8 cellular contexts compared by ENCODE assay signal in the genomic region with DNA sequence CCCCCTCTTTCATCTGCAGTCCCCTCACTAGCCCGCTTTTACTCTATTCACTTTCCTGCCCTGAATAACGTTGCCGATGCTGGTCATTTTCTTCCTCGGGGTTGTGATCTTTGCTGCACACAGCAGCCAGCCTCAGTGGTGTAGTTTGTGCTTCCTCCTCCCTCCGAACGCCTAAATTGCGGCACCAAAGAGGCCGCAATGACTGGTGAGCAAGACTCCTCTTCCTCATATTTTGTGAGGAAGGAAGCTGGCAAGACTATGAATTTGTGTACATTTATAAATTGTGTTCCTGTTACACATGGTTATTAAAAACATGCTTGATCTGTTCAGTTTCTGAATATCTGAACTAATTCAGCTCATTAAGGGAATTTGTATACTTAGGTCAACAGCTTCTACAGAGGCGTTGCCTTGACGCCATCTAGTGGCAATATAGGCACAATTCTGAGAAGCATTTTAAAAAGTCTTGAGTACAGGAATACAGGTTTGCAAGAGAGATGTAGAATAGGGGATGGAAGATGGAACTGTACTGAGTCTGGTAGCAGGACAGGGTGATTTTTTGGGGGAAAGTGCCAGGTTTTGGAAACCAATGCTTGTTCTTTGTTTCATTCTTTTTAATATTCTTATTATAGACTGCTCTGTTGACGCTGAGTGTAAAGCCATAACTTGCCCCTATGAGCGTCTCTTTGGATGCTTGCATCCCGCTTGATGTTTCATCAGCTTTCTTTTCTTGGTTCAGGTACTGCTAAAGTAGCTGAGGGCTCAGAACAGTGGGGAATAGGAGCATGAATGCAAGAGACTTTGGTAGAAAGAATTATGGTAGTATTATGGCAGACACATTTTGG. TPM values are rescaled to one million over a fixed set of nuclear protein-coding genes. Genes with fewer than 3 reads are reported as not detected.
A peak's percentile ranks its signal among the peaks of the same experiment; 100 is the strongest.
DNase-seq lines count a peak whose midpoint lies in the region; ATAC-seq and TF ChIP-seq lines count a peak whose summit lies in the region.

No MANE protein-coding gene starts in this region.

- H3K4me1 ChIP-seq in Loucy (ENCODE audit: insufficient read depth, low read length, poor library complexity, severe bottlenecking): no peaks in the 10 kb centered on the region
- no peaks in the 10 kb centered on the region for H3K4me1 ChIP-seq in effector memory CD4-positive, alpha-beta T cell (ENCODE audit: control insufficient read depth, insufficient read depth, low read length, poor library complexity, severe bottlenecking)

- ATAC-seq in activated T-cell treated with anti-CD3 and anti-CD28 coated beads, Interleukin-2, amount 50 U/mL, for 4 hours: peak; percentile 37 to 66
- ATAC-seq in GM21717 (IDR thresholded peaks at IDR 0.05; ENCODE audit: unreplicated experiment): peak; percentile 64

- no peaks in the 10 kb centered on the region for H3K4me1 Mint-ChIP-seq in activated T-cell treated with anti-CD3 and anti-CD28 coated beads, Interleukin-2, amount 50 U/mL, for 4 hours (ENCODE audit: low read depth)

- no peak overlapping the region for H3K4me3 Mint-ChIP-seq in activated T-cell treated with anti-CD3 and anti-CD28 coated beads, Interleukin-2, amount 50 U/mL, for 4 hours

- TF ChIP-seq CTCF in Loucy (conservative IDR thresholded peaks at IDR 0.05; ENCODE audit: low read length) (peak; percentile 91), RWPE1 (conservative IDR thresholded peaks at IDR 0.05; ENCODE audit: low read depth) (peak; percentile 94), coronary artery (IDR thresholded peaks at IDR 0.05) (peak; percentile 32)

- no peak overlapping the region for H2AFZ ChIP-seq in Loucy (ENCODE audit: low read length)

- no peaks in the 10 kb centered on the region for H3K9me2 ChIP-seq in Loucy (replicated peaks; ENCODE audit: low read depth, low read length)

- H3K4me3 ChIP-seq in Loucy (ENCODE audit: low read length, poor library complexity, severe bottlenecking) (no peak overlapping the region), coronary artery (no peak overlapping the region)
- H3K4me3 ChIP-seq in effector memory CD4-positive, alpha-beta T cell (ENCODE audit: insufficient read depth, low read depth, low read length, poor library complexity, severe bottlenecking): no peak overlapping the region

- no peak for DNase-seq in activated T-cell treated with anti-CD3 and anti-CD28 coated beads, Interleukin-2, amount 50 U/mL, for 4 hours
- no peak for DNase-seq in activated T-cell treated with anti-CD3 and anti-CD28 coated beads, Interleukin-2, amount 50 U/mL, for 1 hour
- peak; percentile 20 for DNase-seq in RWPE1 (ENCODE audit: low spot score)
- DNase-seq in coronary artery (ENCODE audit: low spot score): no peak
- peak; percentile 66 to 81 for DNase-seq in lung microvascular endothelial cell (ENCODE audit: low read depth in 2 of 2)
- no peak for DNase-seq in effector memory CD4-positive, alpha-beta T cell

- H3K9me3 Mint-ChIP-seq in activated T-cell treated with anti-CD3 and anti-CD28 coated beads, Interleukin-2, amount 50 U/mL, for 4 hours: no peaks in the 10 kb centered on the region

- no peaks in the 10 kb centered on the region for H3K27me3 Mint-ChIP-seq in activated T-cell treated with anti-CD3 and anti-CD28 coated beads, Interleukin-2, amount 50 U/mL, for 4 hours (ENCODE audit: low read depth)

- H3K27ac ChIP-seq in RWPE1 (no peak overlapping the region), coronary artery (no peak overlapping the region)
- no peak overlapping the region for H3K27ac ChIP-seq in effector memory CD4-positive, alpha-beta T cell (ENCODE audit: insufficient read depth, low read length, poor library complexity, severe bottlenecking)

- H3K36me3 ChIP-seq in Loucy (ENCODE audit: insufficient read depth, low read length): peaks cover 8% of the 10 kb centered on the region; the same call in 1 of the 2 replicates
- no peaks in the 10 kb centered on the region for H3K36me3 ChIP-seq in effector memory CD4-positive, alpha-beta T cell (ENCODE audit: control insufficient read depth, insufficient read depth, low read length)

- no peaks in the 10 kb centered on the region for H3K9me3 ChIP-seq in Loucy (ENCODE audit: insufficient read depth, low read depth, low read length)
- no peaks in the 10 kb centered on the region for H3K9me3 ChIP-seq in effector memory CD4-positive, alpha-beta T cell (ENCODE audit: control insufficient read depth, low read length)

- H3K4me2 ChIP-seq in Loucy (ENCODE audit: low read depth, low read length, poor library complexity, severe bottlenecking): no peak overlapping the region

- H4K20me1 ChIP-seq in Loucy (ENCODE audit: insufficient read depth, low read length, poor library complexity, severe bottlenecking): peaks cover 4% of the 10 kb centered on the region

- H3F3A ChIP-seq in Loucy (ENCODE audit: low read depth): no peaks in the 10 kb centered on the region

- no peaks in the 10 kb centered on the region for H3K27me3 ChIP-seq in Loucy (ENCODE audit: insufficient read depth, low read length, poor library complexity, severe bottlenecking)
- no peaks in the 10 kb centered on the region for H3K27me3 ChIP-seq in effector memory CD4-positive, alpha-beta T cell (replicated peaks; ENCODE audit: control insufficient read depth, insufficient read depth, low read length, poor library complexity, severe bottlenecking)

- H3K36me3 Mint-ChIP-seq in activated T-cell treated with anti-CD3 and anti-CD28 coated beads, Interleukin-2, amount 50 U/mL, for 4 hours (ENCODE audit: insufficient read depth): peaks cover 9% of the 10 kb centered on the region

- H3K79me2 ChIP-seq in Loucy (ENCODE audit: insufficient read depth, low read length): no peaks in the 10 kb centered on the region

- CTCF ChIA-PET in RWPE1 (lab: Yijun Ruan, JAX): interaction anchor here (0.6 to 1.3 kb wide), 6 partner anchors 9 to 641 kb away, joined by 3 to 4 read pairs (median 4); no protein-coding TSS in a partner anchor

- H3K9ac ChIP-seq in Loucy (ENCODE audit: low read depth, low read length, poor library complexity, severe bottlenecking): no peak overlapping the region

- POLR2A ChIA-PET in RWPE1 (lab: Yijun Ruan, JAX; ENCODE audit: low non-redundant PET): no interaction called here

RNA-seq across cellular contexts. Expression of gene TAS2R5, which starts 4.1 kb away (rescaled TPM):
- under 1 TPM; 0.20 to 0.69 (median 0.35) TPM for total RNA-seq in activated T-cell treated with anti-CD3 and anti-CD28 coated beads, Interleukin-2, amount 50 U/mL, for 4 hours
- 0.22 and 0.40 TPM in 2 replicates for total RNA-seq in lung microvascular endothelial cell

RNA-seq across cellular contexts. Expression of gene TAS2R4, which starts 9.5 kb away (rescaled TPM):
- total RNA-seq in activated T-cell treated with anti-CD3 and anti-CD28 coated beads, Interleukin-2, amount 50 U/mL, for 4 hours: under 1 TPM; 0.20 to 0.42 (median 0.22) TPM
- 0.22 and 0.40 TPM in 2 replicates for total RNA-seq in lung microvascular endothelial cell

RNA-seq across cellular contexts. Expression of gene TAS2R3, which starts 22.0 kb away (rescaled TPM):
- total RNA-seq in activated T-cell treated with anti-CD3 and anti-CD28 coated beads, Interleukin-2, amount 50 U/mL, for 4 hours: under 1 TPM; 0.29 to 0.61 (median 0.43) TPM
- total RNA-seq in lung microvascular endothelial cell: 0.44 and 0.60 TPM in 2 replicates

RNA-seq across cellular contexts. Expression of gene SSBP1, which starts 47.8 kb away (rescaled TPM):
- total RNA-seq in activated T-cell treated with anti-CD3 and anti-CD28 coated beads, Interleukin-2, amount 50 U/mL, for 4 hours: 100 to 1,000 TPM; 326 to 387 (median 369) TPM
- 91.5 and 117 TPM in 2 replicates for total RNA-seq in lung microvascular endothelial cell

RNA-seq across cellular contexts. Expression of gene PRSS37, which starts 55.4 kb away (rescaled TPM):
- total RNA-seq in activated T-cell treated with anti-CD3 and anti-CD28 coated beads, Interleukin-2, amount 50 U/mL, for 4 hours: not detected
- not detected in 2 replicates for total RNA-seq in lung microvascular endothelial cell

Comparison
In these comparisons a context has a peak if more than half of its experiments do, and no peak if none do; other contexts are left out.
1. DNase-seq: peak in RWPE1 (single experiment) and lung microvascular endothelial cell (2 of 2); none in activated T-cell treated with anti-CD3 and anti-CD28 coated beads, Interleukin-2, amount 50 U/mL, for 4 hours (single experiment), activated T-cell treated with anti-CD3 and anti-CD28 coated beads, Interleukin-2, amount 50 U/mL, for 1 hour (single experiment), coronary artery (single experiment) and effector memory CD4-positive, alpha-beta T cell (0 of 3).
2. CTCF ChIP-seq: peak in every context shown above with its lines; median percentile 94 in RWPE1; 91 in Loucy; 32 in coronary artery.